11 cellular contexts compared by ENCODE assay signal in genomic region chr1:183100575-183100974, GRCh38.
DNase-seq lines count a peak whose midpoint lies in the region; ATAC-seq and TF ChIP-seq lines count a peak whose summit lies in the region.
"Had no signal": no experiment of that assay in that cellular context is flagged by ENCODE, and none has a peak within 500 bp of the region (broad histone marks: within the 10 kb centered on the region; RNA-seq: fewer than 3 reads in every experiment).

No MANE protein-coding gene starts in this region.

- no peak overlapping the region for H3K4me3 Mint-ChIP-seq in GM23338
- no peak overlapping the region for H3K4me3 Mint-ChIP-seq in WTC11
- H3K4me3 Mint-ChIP-seq: CD8-positive, alpha-beta memory T cell had no signal

- no peaks in the 10 kb centered on the region for H3F3A ChIP-seq in GM23338 (replicated peaks; ENCODE audit: low read depth)

- H3K9me3 ChIP-seq in ovary: no peaks in the 10 kb centered on the region
- H3K9me3 ChIP-seq in A673 (ENCODE audit: low read depth, low read length, poor library complexity, severe bottlenecking): no peaks in the 10 kb centered on the region
- H3K9me3 ChIP-seq: A549, HAP-1 had no signal

- H3K79me2 ChIP-seq in GM23338 (replicated peaks; ENCODE audit: insufficient read depth): peaks cover 57% of the 10 kb centered on the region

- H3K4me1 Mint-ChIP-seq in GM23338 (peaks cover 20% of the 10 kb centered on the region), WTC11 (peaks cover 7% of the 10 kb centered on the region; the same call in 1 of the 2 replicates)
- H3K4me1 Mint-ChIP-seq: CD8-positive, alpha-beta memory T cell had no signal

- H3K27ac ChIP-seq in GM23338 (ENCODE audit: low read depth) (no peak overlapping the region), ovary (no peak overlapping the region), A673 (ENCODE audit: low read depth, low read length, poor library complexity, severe bottlenecking) (no peak overlapping the region)
- H3K27ac ChIP-seq: A549 had no signal

- BruUV-seq in A673 (replicated peaks; lab: Mats Ljungman, UMichigan): no TSS peak

- H3K27me3 Mint-ChIP-seq in GM23338 (ENCODE audit: insufficient read depth, low read depth, poor library complexity) (no peaks in the 10 kb centered on the region), WTC11 (ENCODE audit: low read depth) (no peaks in the 10 kb centered on the region)

- H3K4me1 ChIP-seq in GM23338 (ENCODE audit: insufficient read depth): peaks cover 53% of the 10 kb centered on the region
- peaks cover 21% of the 10 kb centered on the region for H3K4me1 ChIP-seq in ovary (ENCODE audit: insufficient read depth)
- H3K4me1 ChIP-seq in A673 (ENCODE audit: insufficient read depth, low read length, poor library complexity, severe bottlenecking): peaks cover 19% of the 10 kb centered on the region

- no peaks in the 10 kb centered on the region for H3K9me3 Mint-ChIP-seq in GM23338
- no peaks in the 10 kb centered on the region for H3K9me3 Mint-ChIP-seq in WTC11
- H3K9me3 Mint-ChIP-seq: CD8-positive, alpha-beta memory T cell had no signal

- TF ChIP-seq POLR2A in ovary (IDR thresholded peaks at IDR 0.05): no peak

- H3K4me2 ChIP-seq in GM23338: no peak overlapping the region
- H3K4me2 ChIP-seq: A549 had no signal

- CTCF ChIA-PET in WTC11 (lab: Charles Lee) (interaction anchor here (0.8 kb wide), 1 partner anchor 134 kb away, joined by 3 read pairs; no protein-coding TSS in a partner anchor), A673 (lab: Charles Lee) (no interaction called here)

- no peak for TF ChIP-seq CTCF in GM23338 (conservative IDR thresholded peaks at IDR 0.05; ENCODE audit: low read depth in 2 of 2)
- no peak for TF ChIP-seq CTCF in WTC11 (IDR thresholded peaks at IDR 0.05)
- TF ChIP-seq CTCF in ovary (IDR thresholded peaks at IDR 0.05): no peak
- TF ChIP-seq CTCF in A673 (conservative IDR thresholded peaks at IDR 0.05; ENCODE audit: low read depth, low read length): no peak

- no peak for DNase-seq in GM23338 (ENCODE audit: low spot score)
- DNase-seq in WTC11 (ENCODE audit: low spot score): no peak
- DNase-seq in kidney tubule cell (ENCODE audit: low spot score): peak; percentile 34
- no peak for DNase-seq in ovary
- no peak for DNase-seq in NCI-H146 treated with DMSO at 0.1 percent for 48 hours (lab: John Stamatoyannopoulos, UW; ENCODE audit: unreplicated experiment)
- no peak for DNase-seq in A673 (ENCODE audit: low spot score)
- DNase-seq: CD8-positive, alpha-beta memory T cell; DMS53 had no signal

- no peak overlapping the region for H3K27ac Mint-ChIP-seq in GM23338
- no peak overlapping the region for H3K27ac Mint-ChIP-seq in WTC11
- H3K27ac Mint-ChIP-seq: CD8-positive, alpha-beta memory T cell had no signal

- POLR2A ChIA-PET in WTC11 (lab: Charles Lee): interaction anchor here (0.5 kb wide), 1 partner anchor 65 kb away, joined by 3 read pairs; no protein-coding TSS in a partner anchor
- POLR2A ChIA-PET in A673 (lab: Charles Lee; ENCODE audit: low non-redundant PET): no interaction called here

- no peaks in the 10 kb centered on the region; the same call in 1 of the 2 replicates for H3K36me3 ChIP-seq in GM23338 (ENCODE audit: insufficient read depth)
- H3K36me3 ChIP-seq in ovary: no peaks in the 10 kb centered on the region
- peaks cover 7% of the 10 kb centered on the region for H3K36me3 ChIP-seq in A673 (ENCODE audit: insufficient read depth, low read length, poor library complexity, severe bottlenecking)

- no peak for TF ChIP-seq EP300 in ovary (IDR thresholded peaks at IDR 0.05)

- H3K9me2 ChIP-seq in GM23338 (ENCODE audit: insufficient read depth): no peaks in the 10 kb centered on the region

- intact Hi-C loops in ovary (cut with DNase I): no loop called here
- intact Hi-C loops in A673 (cut with micrococcal nuclease; ENCODE audit: unreplicated experiment): no loop called here

- H4K20me1 ChIP-seq in GM23338 (replicated peaks; ENCODE audit: insufficient read depth): no peaks in the 10 kb centered on the region

- no peaks in the 10 kb centered on the region for H3K27me3 ChIP-seq in GM23338 (ENCODE audit: insufficient read depth)
- no peaks in the 10 kb centered on the region for H3K27me3 ChIP-seq in ovary
- no peaks in the 10 kb centered on the region for H3K27me3 ChIP-seq in A673 (replicated peaks; ENCODE audit: insufficient read depth, low read depth, low read length, poor library complexity)

- no peak overlapping the region for H2AFZ ChIP-seq in GM23338

- peak; percentile 69 for ATAC-seq in GM23338
- peak; percentile 64 for ATAC-seq in WTC11
- no peak for ATAC-seq in HG03460 (IDR thresholded peaks at IDR 0.05; ENCODE audit: unreplicated experiment)

- H3K4me3 ChIP-seq in GM23338 (no peak overlapping the region), ovary (no peak overlapping the region), A673 (ENCODE audit: low read depth, low read length, poor library complexity, severe bottlenecking) (no peak overlapping the region)
- H3K4me3 ChIP-seq: A549, HAP-1 had no signal

- 93 to 97% (median 93%) methylated on average over 3 of the region's 3 CpGs for WGBS in ovary, 3 donors

- H3K36me3 Mint-ChIP-seq in GM23338 (ENCODE audit: low read depth) (peaks cover 7% of the 10 kb centered on the region; the same call in 1 of the 3 replicates), WTC11 (peaks cover 5% of the 10 kb centered on the region; the same call in 1 of the 2 replicates)
- H3K36me3 Mint-ChIP-seq: CD8-positive, alpha-beta memory T cell had no signal

TF ChIP-seq in GM23338, 12 proteins besides CTCF, POLR2A, EP300 and RAD21 (continues in another document):
- no peak for TF ChIP-seq NANOG (IDR thresholded peaks at IDR 0.05; ENCODE audit: borderline replicate concordance)
- no peak for TF ChIP-seq STAT1 (IDR thresholded peaks at IDR 0.05; ENCODE audit: unreplicated experiment)
- TF ChIP-seq EZH2phosphoT487 (IDR thresholded peaks at IDR 0.05; ENCODE audit: unreplicated experiment): no peak

TF ChIP-seq in WTC11, 78 proteins besides CTCF, POLR2A, EP300 and RAD21:
- peak; percentile 69 for TF ChIP-seq USF2 (CRISPR knock-in tag; IDR thresholded peaks at IDR 0.05)
- TF ChIP-seq, protein P1, sequence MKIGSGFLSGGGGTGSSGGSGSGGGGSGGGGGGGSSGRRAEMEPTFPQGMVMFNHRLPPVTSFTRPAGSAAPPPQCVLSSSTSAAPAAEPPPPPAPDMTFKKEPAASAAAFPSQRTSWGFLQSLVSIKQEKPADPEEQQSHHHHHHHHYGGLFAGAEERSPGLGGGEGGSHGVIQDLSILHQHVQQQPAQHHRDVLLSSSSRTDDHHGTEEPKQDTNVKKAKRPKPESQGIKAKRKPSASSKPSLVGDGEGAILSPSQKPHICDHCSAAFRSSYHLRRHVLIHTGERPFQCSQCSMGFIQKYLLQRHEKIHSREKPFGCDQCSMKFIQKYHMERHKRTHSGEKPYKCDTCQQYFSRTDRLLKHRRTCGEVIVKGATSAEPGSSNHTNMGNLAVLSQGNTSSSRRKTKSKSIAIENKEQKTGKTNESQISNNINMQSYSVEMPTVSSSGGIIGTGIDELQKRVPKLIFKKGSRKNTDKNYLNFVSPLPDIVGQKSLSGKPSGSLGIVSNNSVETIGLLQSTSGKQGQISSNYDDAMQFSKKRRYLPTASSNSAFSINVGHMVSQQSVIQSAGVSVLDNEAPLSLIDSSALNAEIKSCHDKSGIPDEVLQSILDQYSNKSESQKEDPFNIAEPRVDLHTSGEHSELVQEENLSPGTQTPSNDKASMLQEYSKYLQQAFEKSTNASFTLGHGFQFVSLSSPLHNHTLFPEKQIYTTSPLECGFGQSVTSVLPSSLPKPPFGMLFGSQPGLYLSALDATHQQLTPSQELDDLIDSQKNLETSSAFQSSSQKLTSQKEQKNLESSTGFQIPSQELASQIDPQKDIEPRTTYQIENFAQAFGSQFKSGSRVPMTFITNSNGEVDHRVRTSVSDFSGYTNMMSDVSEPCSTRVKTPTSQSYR (CRISPR knock-in tag; IDR thresholded peaks at IDR 0.05): no peak
